In the genomic region with DNA sequence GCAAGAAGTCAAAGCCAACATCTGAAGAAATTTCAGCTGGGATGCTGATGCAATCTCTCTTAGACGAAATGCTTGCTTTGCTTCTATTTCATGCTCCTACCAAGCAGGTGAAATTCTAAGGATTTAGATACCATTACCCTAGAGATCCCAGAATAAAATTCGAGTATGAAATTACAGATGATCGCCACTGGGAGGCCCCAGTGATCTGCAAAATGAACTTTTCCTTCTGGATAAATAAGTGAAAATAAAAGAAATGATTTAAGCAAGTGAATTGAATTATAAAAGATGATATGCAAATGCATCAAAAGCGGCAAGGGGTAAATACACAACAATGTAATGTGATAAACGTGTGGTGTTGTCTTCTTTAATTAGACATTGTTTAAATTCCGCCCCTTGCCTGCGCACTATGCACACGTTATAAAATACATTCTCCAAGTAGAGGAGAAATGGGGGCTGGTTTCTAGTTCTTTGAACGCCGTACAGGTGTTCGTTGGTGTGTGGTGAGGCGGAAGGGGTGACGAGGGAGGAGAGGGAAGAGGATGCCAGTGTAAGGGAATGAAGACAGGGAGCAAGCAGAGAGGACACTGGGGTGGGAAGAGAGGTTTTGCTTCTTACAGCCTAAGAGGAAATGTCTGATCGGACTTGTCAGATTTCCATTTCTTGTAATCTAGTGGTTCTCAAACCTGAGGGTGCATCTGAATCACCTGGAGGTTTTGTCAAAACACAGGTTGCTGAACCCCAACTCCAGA, we compare ENCODE assay signal across 10 cellular contexts. TPM values are rescaled to one million over a fixed set of nuclear protein-coding genes. Genes with fewer than 3 reads are reported as not detected.
DNase-seq lines count a peak whose midpoint lies in the region; ATAC-seq, FAIRE-seq and TF ChIP-seq lines count a peak whose summit lies in the region.
"Had no signal": no experiment of that assay in that cellular context is flagged by ENCODE, and none has a peak within 500 bp of the region (broad histone marks: within the 10 kb centered on the region; RNA-seq: fewer than 3 reads in every experiment).

No MANE protein-coding gene starts in this region.

- H3K36me3 ChIP-seq in DND-41 (ENCODE audit: insufficient read depth, low read length) (no peaks in the 10 kb centered on the region), K562 (ENCODE audit: control insufficient read depth, insufficient read depth, low read length) (no peaks in the 10 kb centered on the region)
- no peaks in the 10 kb centered on the region for H3K36me3 ChIP-seq in CD8-positive, alpha-beta memory T cell (ENCODE audit: insufficient read depth, low read length)
- H3K36me3 ChIP-seq in CD4-positive, alpha-beta memory T cell (ENCODE audit: insufficient read depth, low read length): no peaks in the 10 kb centered on the region

- no peak overlapping the region for H3K27ac Mint-ChIP-seq in CD8-positive, alpha-beta memory T cell
- H3K27ac Mint-ChIP-seq in CD4-positive, alpha-beta memory T cell: no peak overlapping the region
- H3K27ac Mint-ChIP-seq: activated B cell treated with CpG ODN at 0.5 μM for 24 hours had no signal

- no peak for TF ChIP-seq POLR2A in K562 (conservative IDR thresholded peaks at IDR 0.05)

- H3K79me2 ChIP-seq in DND-41 (ENCODE audit: insufficient read depth, low read length): no peaks in the 10 kb centered on the region
- no peaks in the 10 kb centered on the region for H3K79me2 ChIP-seq in K562 (ENCODE audit: control insufficient read depth, insufficient read depth, low read length)

- CTCF ChIA-PET in K562 (lab: Yijun Ruan, JAX; ENCODE audit: low intra/inter-chr PET ratio): no interaction called here
- CTCF ChIA-PET in CD8-positive, alpha-beta memory T cell (lab: Charles Lee): no interaction called here
- CTCF ChIA-PET in CD4-positive, alpha-beta memory T cell (lab: Charles Lee; ENCODE audit: partially characterized antibody): interaction anchor here (1.1 to 1.4 kb wide), 2 partner anchors 12 to 34 kb away, joined by 4 read pairs; no protein-coding TSS in a partner anchor

- H3K4me3 Mint-ChIP-seq in CD8-positive, alpha-beta memory T cell: no peak overlapping the region
- no peak overlapping the region for H3K4me3 Mint-ChIP-seq in CD4-positive, alpha-beta memory T cell
- H3K4me3 Mint-ChIP-seq: activated B cell treated with CpG ODN at 0.5 μM for 24 hours had no signal

- no peaks in the 10 kb centered on the region for H3K4me1 Mint-ChIP-seq in CD8-positive, alpha-beta memory T cell
- no peaks in the 10 kb centered on the region for H3K4me1 Mint-ChIP-seq in CD4-positive, alpha-beta memory T cell
- H3K4me1 Mint-ChIP-seq: activated B cell treated with CpG ODN at 0.5 μM for 24 hours had no signal

- H3K9me3 ChIP-seq in DND-41 (ENCODE audit: insufficient read depth, low read length, severe bottlenecking) (no peaks in the 10 kb centered on the region), K562 (replicated peaks; ENCODE audit: control insufficient read depth, insufficient read depth, low read depth, low read length) (no peaks in the 10 kb centered on the region)
- H3K9me3 ChIP-seq in CD8-positive, alpha-beta memory T cell (ENCODE audit: low read length): no peaks in the 10 kb centered on the region
- H3K9me3 ChIP-seq in CD4-positive, alpha-beta memory T cell (ENCODE audit: control insufficient read depth in 1 of 2, low read length in 2 of 2): no peaks in the 10 kb centered on the region

- H3K9me1 ChIP-seq in K562 (ENCODE audit: control insufficient read depth, insufficient read depth, low read length): no peaks in the 10 kb centered on the region

- no TSS peak for BruUV-seq in K562 (replicated peaks; lab: Mats Ljungman, UMichigan)

- TF ChIP-seq CTCF in DND-41 (IDR thresholded peaks at IDR 0.05; ENCODE audit: borderline replicate concordance, extremely low read depth, low read length, poor library complexity, severe bottlenecking): peak; percentile 57
- peak in 2 of 3 experiments; percentile 16 to 57; a peak in 3 of 6 replicates for TF ChIP-seq CTCF in K562 (IDR thresholded peaks at IDR 0.05 in 2 of 3, conservative IDR thresholded peaks at IDR 0.05 in 1 of 3; ENCODE audit: insufficient read depth in 2 of 3, low read depth in 1 of 3, low read length in 3 of 3)

- WGBS in K562 (ENCODE audit: insufficient coverage, low coverage, missing lambda C conversion rate): under 1% methylated on average over 14 of the region's 14 CpGs

- H3K4me2 ChIP-seq in DND-41 (ENCODE audit: insufficient read depth, low read length): no peak overlapping the region
- no peak overlapping the region for H3K4me2 ChIP-seq in K562 (ENCODE audit: insufficient read depth, low read length)

- POLR2A ChIA-PET in K562 (lab: Yijun Ruan, JAX): no interaction called here
- POLR2A ChIA-PET in CD8-positive, alpha-beta memory T cell (lab: Charles Lee): no interaction called here
- POLR2A ChIA-PET in CD4-positive, alpha-beta memory T cell (lab: Charles Lee; ENCODE audit: partially characterized antibody): no interaction called here

- no peak for ATAC-seq in DND-41 (ENCODE audit: insufficient read depth, low read depth)
- ATAC-seq in K562: peak; percentile 72
- ATAC-seq in HG02840 (IDR thresholded peaks at IDR 0.05; ENCODE audit: low FRiP score, unreplicated experiment): no peak

- no peaks in the 10 kb centered on the region for H3K36me3 Mint-ChIP-seq in CD8-positive, alpha-beta memory T cell
- H3K36me3 Mint-ChIP-seq in CD4-positive, alpha-beta memory T cell: no peaks in the 10 kb centered on the region

- no peaks in the 10 kb centered on the region for H3K4me1 ChIP-seq in DND-41 (ENCODE audit: insufficient read depth, low read length)
- no peaks in the 10 kb centered on the region for H3K4me1 ChIP-seq in K562 (replicated peaks in 1 of 2; ENCODE audit: control insufficient read depth in 2 of 2, insufficient read depth in 2 of 2, low read length in 2 of 2)
- H3K4me1 ChIP-seq in CD8-positive, alpha-beta memory T cell (ENCODE audit: insufficient read depth, low read length): no peaks in the 10 kb centered on the region
- no peaks in the 10 kb centered on the region for H3K4me1 ChIP-seq in CD4-positive, alpha-beta memory T cell (ENCODE audit: insufficient read depth, low read length)

- no peak overlapping the region for H2AFZ ChIP-seq in DND-41 (ENCODE audit: low read depth, low read length)
- no peak overlapping the region for H2AFZ ChIP-seq in K562 (ENCODE audit: low read depth, low read length)

- H3K9me3 Mint-ChIP-seq in CD8-positive, alpha-beta memory T cell: no peaks in the 10 kb centered on the region
- no peaks in the 10 kb centered on the region for H3K9me3 Mint-ChIP-seq in CD4-positive, alpha-beta memory T cell
- H3K9me3 Mint-ChIP-seq: activated B cell treated with CpG ODN at 0.5 μM for 24 hours had no signal

- no peak for TF ChIP-seq EP300 in K562 (IDR thresholded peaks at IDR 0.05; ENCODE audit: low read length)

- FAIRE-seq in HTR-8/SVneo (lab: Jason Lieb, UNC) (no peak), K562 (lab: Jason Lieb, UNC) (no peak)

- peak; percentile 27 to 59; a peak in 2 of 4 replicates for TF ChIP-seq RAD21 in K562 (CRISPR knock-in tag; conservative IDR thresholded peaks at IDR 0.05 in 1 of 2, IDR thresholded peaks at IDR 0.05 in 1 of 2)

- intact Hi-C loops in K562 (cut with micrococcal nuclease): no loop called here
- intact Hi-C loops in CD4-positive, alpha-beta memory T cell (cut with micrococcal nuclease): no loop called here

- no peak for DNase-seq in DND-41
- DNase-seq in HTR-8/SVneo (ENCODE audit: insufficient read length, low spot score): peak; percentile 6
- peak; percentile 7 to 22 (median 13) for DNase-seq in K562 (ENCODE audit: extremely low read depth in 1 of 4, low spot score in 3 of 4)
- peak; percentile 14 for DNase-seq in midbrain (lab: John Stamatoyannopoulos, UW)
- DNase-seq in NOMO-1 treated with DMSO at 0.1 percent for 48 hours (lab: John Stamatoyannopoulos, UW; ENCODE audit: unreplicated experiment): no peak
- DNase-seq in CD8-positive, alpha-beta memory T cell: no peak
- DNase-seq in CD4-positive, alpha-beta memory T cell: no peak
- DNase-seq: activated B cell treated with CpG ODN at 0.5 μM for 24 hours, hippocampal formation had no signal

- H3K9ac ChIP-seq in DND-41 (ENCODE audit: low read depth, low read length): no peak overlapping the region
- H3K9ac ChIP-seq in K562 (ENCODE audit: insufficient read depth in 1 of 2, low read depth in 2 of 2, low read length in 2 of 2): no peak overlapping the region

- H3K4me3 ChIP-seq in DND-41 (ENCODE audit: low read depth in 1 of 2, low read length in 2 of 2): no peak overlapping the region
- H3K4me3 ChIP-seq in K562: no peak overlapping the region
- no peak overlapping the region for H3K4me3 ChIP-seq in CD8-positive, alpha-beta memory T cell (ENCODE audit: low read length)
- no peak overlapping the region for H3K4me3 ChIP-seq in CD4-positive, alpha-beta memory T cell (ENCODE audit: low read length in 2 of 2)

- H3K27me3 Mint-ChIP-seq in CD8-positive, alpha-beta memory T cell: peaks cover 8 to 34% of the 10 kb centered on the region in 2 donors
- peaks cover 7 to 16% of the 10 kb centered on the region in 2 donors for H3K27me3 Mint-ChIP-seq in CD4-positive, alpha-beta memory T cell

- H3K27ac ChIP-seq in DND-41 (ENCODE audit: low read length) (no peak overlapping the region), K562 (ENCODE audit: extremely low read depth, low read depth, low read length) (no peak overlapping the region)
- H3K27ac ChIP-seq in CD8-positive, alpha-beta memory T cell (ENCODE audit: low read depth, low read length): no peak overlapping the region
- H3K27ac ChIP-seq in CD4-positive, alpha-beta memory T cell (ENCODE audit: low read depth, low read length): no peak overlapping the region

- no peaks in the 10 kb centered on the region for H4K20me1 ChIP-seq in DND-41 (ENCODE audit: insufficient read depth, low read length)
- H4K20me1 ChIP-seq in K562 (replicated peaks; ENCODE audit: control insufficient read depth, insufficient read depth, low read length): no peaks in the 10 kb centered on the region

- in situ Hi-C loops in K562 (cut with MboI): no loop called here

- peaks cover 26% of the 10 kb centered on the region for H3K27me3 ChIP-seq in DND-41 (ENCODE audit: insufficient read depth, low read length, poor library complexity)
- no peaks in the 10 kb centered on the region for H3K27me3 ChIP-seq in K562 (ENCODE audit: control insufficient read depth in 2 of 2, insufficient read depth in 2 of 2, low read length in 2 of 2)
- no peaks in the 10 kb centered on the region for H3K27me3 ChIP-seq in CD8-positive, alpha-beta memory T cell (ENCODE audit: insufficient read depth, low read length, poor library complexity, severe bottlenecking)
- no peaks in the 10 kb centered on the region for H3K27me3 ChIP-seq in CD4-positive, alpha-beta memory T cell (ENCODE audit: insufficient read depth, low read length)

RNA-seq across cellular contexts. Expression of a gene that starts 58.0 kb away (rescaled TPM):
- total RNA-seq in K562 (2011; cell fraction: chromatin; rRNA removed; ENCODE audit: low replicate concordance): 11.9 and 36.9 TPM in 2 replicates
- 8.8 and 11.8 TPM in 2 replicates for total RNA-seq in K562 (2011; cell fraction: nucleolus; rRNA removed)
- total RNA-seq in K562 (2011; cell fraction: nucleoplasm; rRNA removed): 14.2 and 14.5 TPM in 2 replicates
- total RNA-seq in K562 (2014; rRNA removed) (29.3 and 33.9 TPM in 2 replicates), K562 (2014; rRNA removed; fragmentation: Illumina TruSeq; extraction: Trizol) (36.0 and 44.9 TPM in 2 replicates), K562 (2015; rRNA removed; fragmentation: Illumina TruSeq; extraction: Trizol) (37.6 and 43.1 TPM in 2 replicates), K562 (2021) (24.4 and 25.5 TPM in 2 replicates)
- polyA plus RNA-seq in K562 (2011; rRNA removed) (16.6 and 17.6 TPM in 2 replicates), K562 (2014; fragmentation: Illumina TruSeq; extraction: Trizol) (32.5 and 35.4 TPM in 2 replicates), K562 (2014; fragmentation: Nextera tagmentation; extraction: Ambion mirVana) (10 to 100 TPM in 1 of 2 experiments, 1 to 10 TPM in 1; 7.4 to 10.4 TPM), K562 (2014; rRNA removed) (25.9 and 37.2 TPM in 2 replicates)
- polyA plus RNA-seq in K562 (2011; cell fraction: cytosol; rRNA removed): 3.6 and 8.8 TPM in 2 replicates
- polyA plus RNA-seq in K562 (2011; cell fraction: nucleus; rRNA removed): 30.0 and 36.8 TPM in 2 replicates
- polyA plus RNA-seq in K562 (2012): 18.3 and 21.3 TPM in 2 replicates
- 19.4 and 24.8 TPM in 2 replicates for polyA minus RNA-seq in K562 (2011; rRNA and poly(A)+ RNA removed)
- 11.5 and 13.3 TPM in 2 replicates for polyA minus RNA-seq in K562 (2011; cell fraction: cytosol; rRNA and poly(A)+ RNA removed)
- 22.9 and 39.3 TPM in 2 replicates for polyA minus RNA-seq in K562 (2011; cell fraction: nucleus; rRNA and poly(A)+ RNA removed)
- total RNA-seq in CD8-positive, alpha-beta memory T cell: 10 to 100 TPM; 48.0 to 48.8 TPM
- 60.3 TPM for polyA plus RNA-seq in CD8-positive, alpha-beta memory T cell
- 100 to 1,000 TPM; 134 to 136 TPM for total RNA-seq in CD4-positive, alpha-beta memory T cell
- 10 to 100 TPM; 23.6 to 62.6 TPM for polyA plus RNA-seq in CD4-positive, alpha-beta memory T cell

Comparison
In these comparisons a context has a peak if more than half of its experiments do, and no peak if none do; other contexts are left out.
1. DNase-seq: peak in HTR-8/SVneo (single experiment), K562 (4 of 4) and midbrain (single experiment); none in DND-41 (single experiment), NOMO-1 treated with DMSO at 0.1 percent for 48 hours (single experiment), CD8-positive, alpha-beta memory T cell (0 of 5) and CD4-positive, alpha-beta memory T cell (0 of 5).